ENCODE assay signal across 28 cellular contexts in the genomic region with DNA sequence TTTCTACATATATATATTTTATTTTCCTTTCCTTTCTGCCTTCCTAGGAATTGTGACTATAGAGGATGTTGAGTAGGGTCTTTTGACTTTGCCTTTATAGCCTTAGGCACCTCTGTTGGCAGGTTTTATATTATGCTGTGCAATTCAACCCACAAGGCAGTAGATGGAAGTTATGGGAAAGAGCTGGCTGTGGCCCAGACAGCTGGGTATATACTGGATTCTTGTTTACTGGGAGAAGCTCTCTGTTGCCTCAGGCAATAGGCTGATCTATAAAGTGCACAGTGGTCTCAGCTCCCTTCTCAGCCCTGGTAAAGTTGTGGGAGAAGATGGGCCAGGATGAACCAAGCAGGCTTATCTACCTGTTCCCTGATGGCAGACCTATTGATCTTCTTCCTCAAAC.
"Had no signal": no experiment of that assay in that cellular context is flagged by ENCODE, and none has a peak within 500 bp of the region (broad histone marks: within the 10 kb centered on the region; RNA-seq: fewer than 3 reads in every experiment).

No MANE protein-coding gene starts in this region.

- H3K27ac ChIP-seq: ascending aorta, breast epithelium, esophagus muscularis mucosa, foreskin keratinocyte, heart right ventricle, left ventricle myocardium inferior, ovary, right lobe of liver, stomach, thyroid gland, upper lobe of right lung, WERI-Rb-1 had no signal

- H3K4me3 ChIP-seq: ascending aorta, breast epithelium, esophagus muscularis mucosa, heart right ventricle, left ventricle myocardium inferior, mucosa of descending colon, ovary, right lobe of liver, stomach, thyroid gland, upper lobe of right lung had no signal

- H3K4me1 ChIP-seq: ascending aorta, breast epithelium, esophagus muscularis mucosa, left ventricle myocardium inferior, right lobe of liver, stomach, thyroid gland, upper lobe of right lung had no signal

- H3K27me3 ChIP-seq: ascending aorta, breast epithelium, esophagus muscularis mucosa, foreskin keratinocyte, heart right ventricle, ovary, right lobe of liver, stomach, thyroid gland, upper lobe of right lung had no signal

- DNase-seq: activated CD4-positive, alpha-beta T cell treated with anti-CD3 and anti-CD28 coated beads for 48 hours; activated CD4-positive, alpha-beta T cell treated with anti-CD3 and anti-CD28 coated beads, Interleukin-2, amount 50 U/mL, for 48 hours; activated CD8-positive, alpha-beta memory T cell treated with anti-CD3 and anti-CD28 coated beads for 24 hours; activated gamma-delta T cell; activated naive CD4-positive, alpha-beta T cell treated with anti-CD3 and anti-CD28 coated beads, Interleukin-2, amount 10 ng/mL, durations not matched to agents 7 days and 5 days; activated naive CD8-positive, alpha-beta T cell treated with anti-CD3 and anti-CD28 coated beads, Interleukin-2, amount 10 ng/mL, durations not matched to agents 7 days and 5 days; activated T-cell treated with anti-CD3 and anti-CD28 coated beads, Interleukin-2, amount 50 U/mL, for 1 hour; endodermal cell; foreskin keratinocyte; heart right ventricle; left ventricle myocardium inferior; mucosa of descending colon; naive B cell; ovary; right lobe of liver; small intestine; stimulated activated CD4-positive, alpha-beta T cell treated with anti-CD3 and anti-CD28 coated beads, Interleukin-4, amount 100 ng/mL, for 4 hours; stimulated activated CD8-positive, alpha-beta memory T cell treated with anti-CD3 and anti-CD28 coated beads, Interleukin-4, amount 100 ng/mL, for 48 hours; stomach; T-helper 17 cell; T1000; thyroid gland; upper lobe of right lung; WERI-Rb-1 had no signal

- H3K9me3 ChIP-seq: ascending aorta, breast epithelium, esophagus muscularis mucosa, heart right ventricle, left ventricle myocardium inferior, mucosa of descending colon, ovary, right lobe of liver, stomach, thyroid gland, upper lobe of right lung had no signal

- ATAC-seq: activated CD4-positive, CD25-positive, alpha-beta regulatory T cell treated with anti-CD3 and anti-CD28 coated beads, Interleukin-2, amount 50 U/mL, for 24 hours; foreskin keratinocyte; mucosa of descending colon; right lobe of liver; T-helper 17 cell had no signal

- FAIRE-seq: small intestine had no signal

- H3K36me3 ChIP-seq: ascending aorta, breast epithelium, esophagus muscularis mucosa, heart right ventricle, left ventricle myocardium inferior, ovary, right lobe of liver, stomach, thyroid gland, upper lobe of right lung, WERI-Rb-1 had no signal
